28 cellular contexts compared by ENCODE assay signal in the genomic region with DNA sequence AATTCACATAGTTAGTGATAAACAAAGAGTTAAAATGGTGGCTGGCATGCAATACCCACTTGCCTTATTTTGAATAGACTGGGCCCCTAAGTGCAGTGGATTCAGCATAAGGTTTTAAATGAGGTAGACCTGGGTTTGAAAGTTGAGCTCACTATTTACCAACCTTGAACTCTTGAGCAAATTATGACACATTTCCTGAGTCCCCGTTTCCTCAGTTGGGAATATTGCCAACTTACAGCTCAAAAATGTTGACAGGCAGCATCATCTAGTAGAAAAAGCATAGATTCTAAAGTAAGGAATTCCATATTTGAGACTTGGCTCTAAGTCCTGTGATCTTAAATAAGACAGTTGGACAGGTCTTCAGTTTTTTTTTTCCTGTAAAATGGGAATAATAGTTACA.
"Had no signal": no experiment of that assay in that cellular context is flagged by ENCODE, and none has a peak within 500 bp of the region (broad histone marks: within the 10 kb centered on the region; RNA-seq: fewer than 3 reads in every experiment).

No MANE protein-coding gene starts in this region.

- H3K27ac ChIP-seq: left lung, lower lobe of right lung, neutrophil, parathyroid adenoma, psoas muscle, right atrium auricular region, skin epidermis, stomach, testis, thyroid gland, transverse colon, upper lobe of left lung, vagina had no signal

- DNase-seq: hippocampal formation; kidney; left colon; left lung; lower lobe of right lung; mammary epithelial cell; mesenchymal stem cell; naive thymus-derived CD8-positive, alpha-beta T cell; occipital lobe; psoas muscle; stimulated activated CD4-positive, alpha-beta T cell treated with anti-CD3 and anti-CD28 coated beads, Interleukin-12 subunit alpha, Interleukin-12 subunit beta, amount 100 ng/mL, for 4 hours; stimulated activated CD4-positive, alpha-beta T cell treated with anti-CD3 and anti-CD28 coated beads, Interleukin-15, amount 100 ng/mL, for 24 hours; stimulated activated CD4-positive, alpha-beta T cell treated with anti-CD3 and anti-CD28 coated beads, Interleukin-2, amount 100 ng/mL, for 24 hours; stimulated activated CD4-positive, alpha-beta T cell treated with anti-CD3 and anti-CD28 coated beads, Interleukin-4, amount 100 ng/mL, for 1 hour; stimulated activated naive B cell treated with anti-CD40 and anti-IgM and Interleukin-4, amounts not matched to agents 10 μg/mL and 1 μg/mL and 100 μg/mL, for 72 hours; stimulated activated naive CD8-positive, alpha-beta T cell treated with anti-CD3 and anti-CD28 coated beads, Interleukin-15, Interleukin-2, amounts not matched to agents 100 U/mL and 50 U/mL, for 24 hours; stomach; testis; thyroid gland; transverse colon; upper lobe of left lung had no signal

- H3K36me3 ChIP-seq: left lung, lower lobe of right lung, neutrophil, right atrium auricular region, stomach, thyroid gland, transverse colon, upper lobe of left lung, vagina had no signal

- ATAC-seq: left colon; left lung; lower lobe of right lung; naive thymus-derived CD8-positive, alpha-beta T cell; psoas muscle; sciatic nerve; stimulated activated naive B cell treated with anti-CD40 and anti-IgM and Interleukin-4, amounts not matched to agents 10 μg/mL and 1 μg/mL and 100 μg/mL, for 72 hours; stimulated activated naive CD8-positive, alpha-beta T cell treated with anti-CD3 and anti-CD28 coated beads, Interleukin-15, Interleukin-2, amounts not matched to agents 100 U/mL and 50 U/mL, for 24 hours had no signal

- H3K27me3 ChIP-seq: left lung, neutrophil, right atrium auricular region, stomach, testis, thyroid gland, transverse colon, upper lobe of left lung, vagina had no signal

- H3K9ac ChIP-seq: parathyroid adenoma had no signal

- FAIRE-seq: islet of Langerhans, kidney had no signal

- H2AFZ ChIP-seq: parathyroid adenoma had no signal

- H3K4me1 ChIP-seq: left lung, lower lobe of right lung, psoas muscle, right atrium auricular region, stomach, testis, thyroid gland, transverse colon, upper lobe of left lung, vagina had no signal

- H3K4me3 ChIP-seq: left lung, lower lobe of right lung, psoas muscle, right atrium auricular region, skin epidermis, stomach, testis, thyroid gland, transverse colon, upper lobe of left lung, vagina had no signal

- H3K9me3 ChIP-seq: left lung, lower lobe of right lung, neutrophil, psoas muscle, right atrium auricular region, testis, thyroid gland, transverse colon, upper lobe of left lung, vagina had no signal

- H3K79me2 ChIP-seq: parathyroid adenoma had no signal
